ENCODE assay signal across 9 cellular contexts in the genomic region with DNA sequence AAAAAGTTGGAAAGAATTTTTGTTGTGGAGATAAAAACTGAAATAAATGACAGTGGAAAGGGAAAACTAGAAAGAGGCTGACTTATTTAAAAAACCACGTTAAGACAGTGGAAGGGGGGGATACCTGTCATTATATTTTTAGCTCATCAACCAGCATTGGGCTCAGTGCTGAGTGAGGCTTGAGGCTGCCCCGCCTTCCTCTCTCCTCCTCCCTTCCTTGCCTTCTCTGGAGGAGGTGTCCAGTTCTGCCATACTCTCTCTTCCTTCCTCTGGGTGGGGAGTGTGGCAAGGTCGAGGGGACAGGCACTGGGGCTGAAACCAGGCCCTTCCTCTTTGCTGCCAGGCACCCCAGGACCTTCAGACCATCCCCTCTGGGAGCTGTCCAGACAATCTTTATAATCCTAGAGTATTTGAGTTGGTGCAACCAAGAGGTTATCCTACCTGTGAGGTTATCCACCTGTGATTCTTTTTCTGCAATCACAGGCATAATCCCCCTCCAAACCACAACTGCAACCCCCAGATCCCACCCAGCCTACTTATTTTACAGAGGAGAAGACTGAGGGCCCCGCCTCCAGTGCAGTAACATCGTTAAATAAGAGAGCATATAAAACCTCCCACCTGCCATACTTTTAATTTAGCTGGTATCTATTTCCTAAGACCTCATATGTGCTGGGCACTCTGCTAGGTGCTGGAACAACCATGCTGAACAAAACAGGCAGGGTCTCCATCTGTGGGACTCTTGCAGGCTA.
DNase-seq lines count a peak whose midpoint lies in the region; ATAC-seq and TF ChIP-seq lines count a peak whose summit lies in the region.
"Had no signal": no experiment of that assay in that cellular context is flagged by ENCODE, and none has a peak within 500 bp of the region (broad histone marks: within the 10 kb centered on the region; RNA-seq: fewer than 3 reads in every experiment).

No MANE protein-coding gene starts in this region.

- no peaks in the 10 kb centered on the region for H3K36me3 Mint-ChIP-seq in activated CD4-positive, alpha-beta T cell treated with anti-CD3 and anti-CD28 coated beads for 36 hours (ENCODE audit: low read depth)

- peak; percentile 37 to 55 for ATAC-seq in lower lobe of right lung
- no peak for ATAC-seq in activated CD4-positive, alpha-beta T cell treated with anti-CD3 and anti-CD28 coated beads for 36 hours

- H3K27ac ChIP-seq in dorsolateral prefrontal cortex = peak overlapping the region in 16 of 59 donors; percentile 13 to 79 (median 62)
- H3K27ac ChIP-seq in lower lobe of right lung = no peak overlapping the region
- H3K27ac ChIP-seq in stomach smooth muscle (ENCODE audit: low read length) = peak overlapping the region; percentile 6

- H3K4me1 ChIP-seq in lower lobe of right lung (peaks cover 9% of the 10 kb centered on the region), stomach smooth muscle (ENCODE audit: control insufficient read depth, insufficient read depth, low read length) (peaks cover 17% of the 10 kb centered on the region)

- no peak for DNase-seq in LNCaP clone FGC (ENCODE audit: low read depth)
- DNase-seq in dorsolateral prefrontal cortex = no peak
- DNase-seq in lower lobe of right lung = no peak
- DNase-seq in activated CD4-positive, alpha-beta T cell treated with anti-CD3 and anti-CD28 coated beads for 36 hours = no peak
- DNase-seq in activated CD4-positive, alpha-beta T cell treated with anti-CD3 and anti-CD28 coated beads, Interleukin-2, amount 50 U/mL, for 4 hours = no peak
- DNase-seq in kidney glomerular epithelial cell (lab: John Stamatoyannopoulos, UW) = no peak
- DNase-seq: KG1, NCI-H2107 had no signal

- no peaks in the 10 kb centered on the region for H3K9me3 Mint-ChIP-seq in activated CD4-positive, alpha-beta T cell treated with anti-CD3 and anti-CD28 coated beads for 36 hours (ENCODE audit: low read depth)

- intact Hi-C loops in dorsolateral prefrontal cortex (cut with DNase I) = no loop called here
- intact Hi-C loops in lower lobe of right lung (cut with DNase I) = no loop called here
- intact Hi-C loops in activated CD4-positive, alpha-beta T cell treated with anti-CD3 and anti-CD28 coated beads for 36 hours (cut with DNase I, micrococcal nuclease) = no loop called here

- no peak overlapping the region for H3K27ac Mint-ChIP-seq in activated CD4-positive, alpha-beta T cell treated with anti-CD3 and anti-CD28 coated beads for 36 hours

- TF ChIP-seq CTCF in LNCaP clone FGC (IDR thresholded peaks at IDR 0.05; ENCODE audit: control insufficient read depth, extremely low read depth, insufficient read depth) (no peak), dorsolateral prefrontal cortex (IDR thresholded peaks at IDR 0.05 in 54 of 56, conservative IDR thresholded peaks at IDR 0.05 in 2 of 56; ENCODE audit: low read depth in 1 of 56, partially characterized antibody in 56 of 56) (no peak), lower lobe of right lung (IDR thresholded peaks at IDR 0.05) (no peak)

- H3K4me3 Mint-ChIP-seq in activated CD4-positive, alpha-beta T cell treated with anti-CD3 and anti-CD28 coated beads for 36 hours = no peak overlapping the region

- H3K4me1 Mint-ChIP-seq in activated CD4-positive, alpha-beta T cell treated with anti-CD3 and anti-CD28 coated beads for 36 hours = no peaks in the 10 kb centered on the region

- no peaks in the 10 kb centered on the region for H3K9me3 ChIP-seq in lower lobe of right lung
- no peaks in the 10 kb centered on the region for H3K9me3 ChIP-seq in stomach smooth muscle (ENCODE audit: control insufficient read depth in 2 of 2, low read length in 2 of 2)

- H3K27me3 ChIP-seq in dorsolateral prefrontal cortex (peaks cover 0 to 26% (median 0%) of the 10 kb centered on the region in 45 donors), lower lobe of right lung (ENCODE audit: low read depth) (peaks cover 4% of the 10 kb centered on the region), stomach smooth muscle (ENCODE audit: control insufficient read depth in 1 of 2, insufficient read depth in 2 of 2, low read length in 2 of 2) (no peaks in the 10 kb centered on the region)

- peaks cover 32% of the 10 kb centered on the region for H3K27me3 Mint-ChIP-seq in activated CD4-positive, alpha-beta T cell treated with anti-CD3 and anti-CD28 coated beads for 36 hours

- CTCF ChIA-PET in activated CD4-positive, alpha-beta T cell treated with anti-CD3 and anti-CD28 coated beads for 36 hours (lab: Charles Lee) = no interaction called here

- H3K36me3 ChIP-seq in lower lobe of right lung = no peaks in the 10 kb centered on the region
- no peaks in the 10 kb centered on the region for H3K36me3 ChIP-seq in stomach smooth muscle (ENCODE audit: control insufficient read depth in 2 of 2, insufficient read depth in 2 of 2, low read length in 2 of 2)

- POLR2A ChIA-PET in activated CD4-positive, alpha-beta T cell treated with anti-CD3 and anti-CD28 coated beads for 36 hours (lab: Charles Lee) = no interaction called here

- H3K9ac ChIP-seq in stomach smooth muscle (ENCODE audit: low read length in 2 of 2) = peak overlapping the region; percentile 13 to 67

- peak overlapping the region; percentile 50 for H3K4me3 ChIP-seq in LNCaP clone FGC (ENCODE audit: low read depth, low read length)
- H3K4me3 ChIP-seq in dorsolateral prefrontal cortex = peak overlapping the region in 51 of 59 donors; percentile 18 to 70 (median 57)
- H3K4me3 ChIP-seq in lower lobe of right lung = peak overlapping the region; percentile 59
- peak overlapping the region; percentile 61 to 78 for H3K4me3 ChIP-seq in stomach smooth muscle (ENCODE audit: low read length in 2 of 2)
